8 cellular contexts compared by ENCODE assay signal in genomic region chr11:35617316-35617686, GRCh38. TPM values are rescaled to one million over a fixed set of nuclear protein-coding genes. Genes with fewer than 3 reads are reported as not detected.
A peak's percentile ranks its signal among the peaks of the same experiment; 100 is the strongest.
DNase-seq lines count a peak whose midpoint lies in the region; ATAC-seq and TF ChIP-seq lines count a peak whose summit lies in the region.

No MANE protein-coding gene starts in this region.

- peak overlapping the region; percentile 93 for H3K4me2 ChIP-seq in skeletal muscle satellite cell (ENCODE audit: low read length)

- H3K9me3 Mint-ChIP-seq in HFFc6, result no peaks in the 10 kb centered on the region
- H3K9me3 Mint-ChIP-seq in activated T-helper 1 cell treated with anti-CD3 and anti-CD28 coated beads, Interleukin-12 subunit alpha, Interleukin-12 subunit beta, Interleukin-2, Interleukin-4 antibody, amounts not matched to agents 30 ng/mL and 10 ng/mL and 1 ng/mL, durations not matched to agents 14 hours and 24 hours and 36 hours, result no peaks in the 10 kb centered on the region

- intact Hi-C loops in activated T-helper 1 cell treated with anti-CD3 and anti-CD28 coated beads, Interleukin-12 subunit alpha, Interleukin-12 subunit beta, Interleukin-2, Interleukin-4 antibody, amounts not matched to agents 30 ng/mL and 10 ng/mL and 1 ng/mL, durations not matched to agents 14 hours and 24 hours and 36 hours (cut with micrococcal nuclease), result loop anchor here (2.0 to 5.0 kb wide), 6 partner anchors 325 to 1130 kb away; partner anchors contain the start of gene LDLRAD3

- H3K4me1 ChIP-seq in foreskin keratinocyte (peaks cover 29% of the 10 kb centered on the region), skeletal muscle satellite cell (ENCODE audit: control insufficient read depth, insufficient read depth, low read length) (peaks cover 34% of the 10 kb centered on the region)

- H3K4me1 Mint-ChIP-seq in HFFc6 (ENCODE audit: low read depth), result peaks cover 53% of the 10 kb centered on the region
- peaks cover 7% of the 10 kb centered on the region for H3K4me1 Mint-ChIP-seq in activated T-helper 1 cell treated with anti-CD3 and anti-CD28 coated beads, Interleukin-12 subunit alpha, Interleukin-12 subunit beta, Interleukin-2, Interleukin-4 antibody, amounts not matched to agents 30 ng/mL and 10 ng/mL and 1 ng/mL, durations not matched to agents 14 hours and 24 hours and 36 hours (ENCODE audit: low read depth)

- peak overlapping the region; percentile 87 for H3K27ac Mint-ChIP-seq in HFFc6
- peak overlapping the region; percentile 40 for H3K27ac Mint-ChIP-seq in activated T-helper 1 cell treated with anti-CD3 and anti-CD28 coated beads, Interleukin-12 subunit alpha, Interleukin-12 subunit beta, Interleukin-2, Interleukin-4 antibody, amounts not matched to agents 30 ng/mL and 10 ng/mL and 1 ng/mL, durations not matched to agents 14 hours and 24 hours and 36 hours

- H3K9ac ChIP-seq in skeletal muscle satellite cell (ENCODE audit: low read depth, low read length), result peak overlapping the region; percentile 86

- H3K27me3 Mint-ChIP-seq in HFFc6 (ENCODE audit: insufficient read depth), result no peaks in the 10 kb centered on the region
- H3K27me3 Mint-ChIP-seq in activated T-helper 1 cell treated with anti-CD3 and anti-CD28 coated beads, Interleukin-12 subunit alpha, Interleukin-12 subunit beta, Interleukin-2, Interleukin-4 antibody, amounts not matched to agents 30 ng/mL and 10 ng/mL and 1 ng/mL, durations not matched to agents 14 hours and 24 hours and 36 hours (ENCODE audit: insufficient read depth), result peaks cover 51% of the 10 kb centered on the region

- no peak for TF ChIP-seq CTCF in HFFc6 (IDR thresholded peaks at IDR 0.05)
- TF ChIP-seq CTCF in foreskin keratinocyte (conservative IDR thresholded peaks at IDR 0.05), result no peak

- peak overlapping the region; percentile 76 for H3K4me3 ChIP-seq in skeletal muscle satellite cell (ENCODE audit: low read length)

- peaks cover 13% of the 10 kb centered on the region; the same call in 1 of the 2 replicates for H3K36me3 Mint-ChIP-seq in HFFc6 (ENCODE audit: low read depth)
- no peaks in the 10 kb centered on the region for H3K36me3 Mint-ChIP-seq in activated T-helper 1 cell treated with anti-CD3 and anti-CD28 coated beads, Interleukin-12 subunit alpha, Interleukin-12 subunit beta, Interleukin-2, Interleukin-4 antibody, amounts not matched to agents 30 ng/mL and 10 ng/mL and 1 ng/mL, durations not matched to agents 14 hours and 24 hours and 36 hours (ENCODE audit: low read depth)

- no peak for DNase-seq in HFFc6
- DNase-seq in activated T-helper 1 cell treated with anti-CD3 and anti-CD28 coated beads, Interleukin-12 subunit alpha, Interleukin-12 subunit beta, Interleukin-2, Interleukin-4 antibody, amounts not matched to agents 30 ng/mL and 10 ng/mL and 1 ng/mL, durations not matched to agents 14 hours and 24 hours and 36 hours (ENCODE audit: low spot score), result no peak
- DNase-seq in foreskin keratinocyte, result no peak
- no peak for DNase-seq in A172 (ENCODE audit: low spot score)
- no peak for DNase-seq in ureter (ENCODE audit: low spot score)
- no peak for DNase-seq in activated CD4-positive, alpha-beta T cell treated with anti-CD3 and anti-CD28 coated beads for 4 hours

- H3K9me3 ChIP-seq in skeletal muscle satellite cell (replicated peaks; ENCODE audit: low read length), result no peaks in the 10 kb centered on the region

- H3K27me3 ChIP-seq in foreskin keratinocyte (no peaks in the 10 kb centered on the region), skeletal muscle satellite cell (ENCODE audit: control insufficient read depth, insufficient read depth, low read length) (no peaks in the 10 kb centered on the region)

- H3K27ac ChIP-seq in foreskin keratinocyte, result peak overlapping the region; percentile 99

- H3K4me3 Mint-ChIP-seq in HFFc6, result peak overlapping the region; percentile 83
- peak overlapping the region; percentile 77 for H3K4me3 Mint-ChIP-seq in activated T-helper 1 cell treated with anti-CD3 and anti-CD28 coated beads, Interleukin-12 subunit alpha, Interleukin-12 subunit beta, Interleukin-2, Interleukin-4 antibody, amounts not matched to agents 30 ng/mL and 10 ng/mL and 1 ng/mL, durations not matched to agents 14 hours and 24 hours and 36 hours

- no peaks in the 10 kb centered on the region for H3K36me3 ChIP-seq in skeletal muscle satellite cell (ENCODE audit: insufficient read depth, low read length)

- no peak for ATAC-seq in foreskin keratinocyte
- ATAC-seq in GM21360 (IDR thresholded peaks at IDR 0.05; ENCODE audit: unreplicated experiment), result no peak

RNA-seq across cellular contexts. Expression of gene FJX1, which starts 1.0 kb away (rescaled TPM):
- 10 to 100 TPM; 40.7 to 58.6 (median 46.8) TPM for total RNA-seq in HFFc6 (2021; fragmentation: NEBNext Ultra II Directional; extraction: Animal tissue kit (Norgen Biotek cat#: 25700))
- total RNA-seq in activated T-helper 1 cell treated with anti-CD3 and anti-CD28 coated beads, Interleukin-12 subunit alpha, Interleukin-12 subunit beta, Interleukin-2, Interleukin-4 antibody, amounts not matched to agents 30 ng/mL and 10 ng/mL and 1 ng/mL, durations not matched to agents 14 hours and 24 hours and 36 hours, result 0.34 and 0.73 TPM in 2 replicates
- total RNA-seq in foreskin keratinocyte (72.5 and 92.3 TPM in 2 replicates), ureter (13.4 TPM)
- polyA plus RNA-seq in foreskin keratinocyte, result 57.1 and 75.2 TPM in 2 replicates
- 56.0 and 74.5 TPM in 2 replicates for total RNA-seq in skeletal muscle satellite cell (2012; rRNA removed)
- total RNA-seq in A172 (2014; rRNA removed; shearing (Covaris generic)), result 38.3 and 53.4 TPM in 2 replicates

RNA-seq across cellular contexts. Expression of gene TRIM44, which starts 45.3 kb away (rescaled TPM):
- total RNA-seq in HFFc6 (2021; fragmentation: NEBNext Ultra II Directional; extraction: Animal tissue kit (Norgen Biotek cat#: 25700)), result 10 to 100 TPM; 56.7 to 65.0 (median 60.1) TPM
- 24.3 and 27.6 TPM in 2 replicates for total RNA-seq in activated T-helper 1 cell treated with anti-CD3 and anti-CD28 coated beads, Interleukin-12 subunit alpha, Interleukin-12 subunit beta, Interleukin-2, Interleukin-4 antibody, amounts not matched to agents 30 ng/mL and 10 ng/mL and 1 ng/mL, durations not matched to agents 14 hours and 24 hours and 36 hours
- total RNA-seq in foreskin keratinocyte (32.7 and 37.3 TPM in 2 replicates), ureter (93.6 TPM)
- polyA plus RNA-seq in foreskin keratinocyte, result 8.4 and 10.4 TPM in 2 replicates
- total RNA-seq in skeletal muscle satellite cell (2012; rRNA removed), result 16.8 and 21.8 TPM in 2 replicates
- total RNA-seq in A172 (2014; rRNA removed; shearing (Covaris generic)), result 38.0 and 56.2 TPM in 2 replicates
